9 cellular contexts compared by ENCODE assay signal in genomic region chr14:91363776-91364523, GRCh38. TPM values are rescaled to one million over a fixed set of nuclear protein-coding genes. Genes with fewer than 3 reads are reported as not detected.
DNase-seq lines count a peak whose midpoint lies in the region; ATAC-seq and TF ChIP-seq lines count a peak whose summit lies in the region.
"Had no signal": no experiment of that assay in that cellular context is flagged by ENCODE, and none has a peak within 500 bp of the region (broad histone marks: within the 10 kb centered on the region; RNA-seq: fewer than 3 reads in every experiment).

No MANE protein-coding gene starts in this region.

- H3K9me3 Mint-ChIP-seq in natural killer cell = no peaks in the 10 kb centered on the region

- no peak for TF ChIP-seq CTCF in natural killer cell (IDR thresholded peaks at IDR 0.05)

- H3K4me1 Mint-ChIP-seq in natural killer cell = peaks cover 72 to 79% of the 10 kb centered on the region in 2 donors

- no peaks in the 10 kb centered on the region for H3K36me3 Mint-ChIP-seq in natural killer cell

- H3K4me3 Mint-ChIP-seq in natural killer cell = peak overlapping the region; percentile 49

- intact Hi-C loops in natural killer cell (cut with micrococcal nuclease) = no loop called here

- peak overlapping the region; percentile 96 to 98 for H3K27ac Mint-ChIP-seq in natural killer cell

- DNase-seq in NCI-H2107 treated with DMSO at 0.1 percent for 48 hours (lab: John Stamatoyannopoulos, UW; ENCODE audit: unreplicated experiment) = peak; percentile 74
- DNase-seq in NCI-H2107 (lab: John Stamatoyannopoulos, UW) = no peak
- DNase-seq in NOMO-1 (lab: John Stamatoyannopoulos, UW; ENCODE audit: unreplicated experiment in 2 of 2) = peak; percentile 87 to 95
- no peak for DNase-seq in natural killer cell
- DNase-seq in C1 segment of cervical spinal cord (lab: John Stamatoyannopoulos, UW) = no peak
- DNase-seq in stimulated activated CD4-positive, alpha-beta T cell treated with anti-CD3 and anti-CD28 coated beads, Interleukin-15, amount 100 ng/mL, for 24 hours = no peak
- DNase-seq in H4 (ENCODE audit: low spot score) = no peak

- ATAC-seq in HG02610 (IDR thresholded peaks at IDR 0.05; ENCODE audit: unreplicated experiment) (peak; percentile 63), natural killer cell (peak in 1 of 3 donors; percentile 36)
- ATAC-seq: A549 had no signal

- no peaks in the 10 kb centered on the region for H3K27me3 Mint-ChIP-seq in natural killer cell (ENCODE audit: low read depth in 2 of 2)

RNA-seq across cellular contexts. Expression of gene CCDC88C, which starts 53.7 kb away (rescaled TPM):
- 100 to 1,000 TPM; 432 to 516 (median 438) TPM for total RNA-seq in natural killer cell
- total RNA-seq in H4 (2014; rRNA removed; shearing (Covaris generic)) = 2.3 and 2.4 TPM in 2 replicates

Comparison
In these comparisons a context has a peak if more than half of its experiments do, and no peak if none do; other contexts are left out.
1. DNase-seq: peak in NCI-H2107 treated with DMSO at 0.1 percent for 48 hours (single experiment) and NOMO-1 (2 of 2); none in NCI-H2107 (single experiment), natural killer cell (single experiment), C1 segment of cervical spinal cord (0 of 14), stimulated activated CD4-positive, alpha-beta T cell treated with anti-CD3 and anti-CD28 coated beads, Interleukin-15, amount 100 ng/mL, for 24 hours (single experiment) and H4 (single experiment).
2. RNA of gene CCDC88C, which starts 53.7 kb away (total RNA-seq): 432 to 516 TPM in natural killer cell; 2.3 to 2.4 TPM in H4; every median in the first group is over 100 times any median in the second.